Comparison of ENCODE assay signal across 1 cellular context in the genomic region with DNA sequence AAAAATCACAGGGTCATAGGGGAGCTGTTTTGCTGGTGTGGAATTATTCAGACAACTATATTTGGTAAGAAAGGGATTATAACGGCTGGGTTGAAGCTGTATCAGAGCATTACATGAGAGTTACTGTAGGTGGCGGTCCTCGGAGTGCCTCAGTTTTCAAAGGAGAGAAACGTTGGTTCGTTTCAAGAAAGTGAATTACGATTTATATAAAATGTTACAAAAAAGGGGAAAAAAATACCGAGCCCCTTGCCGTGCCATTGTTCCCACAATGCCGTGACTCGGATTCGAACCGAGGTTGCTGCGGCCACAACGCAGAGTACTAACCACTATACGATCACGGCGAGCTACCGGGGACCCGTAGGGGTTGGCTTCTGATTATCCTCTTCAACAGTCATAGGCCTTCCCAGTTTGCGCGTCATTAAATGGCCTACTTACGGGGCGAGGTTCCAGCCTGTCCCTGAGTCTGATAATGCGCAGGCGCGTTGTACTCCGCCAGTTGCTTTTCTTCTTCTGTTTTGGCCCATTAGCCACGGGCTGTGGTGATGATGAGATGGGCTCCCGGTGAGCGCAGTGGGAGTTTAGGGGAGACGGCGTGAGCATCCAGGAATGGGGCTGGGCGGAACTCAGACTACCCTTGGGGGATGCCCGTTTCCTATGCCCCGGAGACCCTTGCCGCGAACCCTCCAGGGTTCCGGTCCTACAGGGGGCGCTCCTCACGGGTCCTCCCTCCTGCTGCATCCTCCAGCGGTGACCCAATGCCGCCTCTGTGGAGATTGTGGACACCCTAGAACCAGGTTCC.
A peak's percentile ranks its signal among the peaks of the same experiment; 100 is the strongest.
TF ChIP-seq lines count a peak whose summit lies in the region.

No MANE protein-coding gene starts in this region.

TF ChIP-seq in HepG2, 621 proteins besides CTCF, POLR2A, EP300 and RAD21 (continued from another document and continues in another):
- TF ChIP-seq, protein P1, sequence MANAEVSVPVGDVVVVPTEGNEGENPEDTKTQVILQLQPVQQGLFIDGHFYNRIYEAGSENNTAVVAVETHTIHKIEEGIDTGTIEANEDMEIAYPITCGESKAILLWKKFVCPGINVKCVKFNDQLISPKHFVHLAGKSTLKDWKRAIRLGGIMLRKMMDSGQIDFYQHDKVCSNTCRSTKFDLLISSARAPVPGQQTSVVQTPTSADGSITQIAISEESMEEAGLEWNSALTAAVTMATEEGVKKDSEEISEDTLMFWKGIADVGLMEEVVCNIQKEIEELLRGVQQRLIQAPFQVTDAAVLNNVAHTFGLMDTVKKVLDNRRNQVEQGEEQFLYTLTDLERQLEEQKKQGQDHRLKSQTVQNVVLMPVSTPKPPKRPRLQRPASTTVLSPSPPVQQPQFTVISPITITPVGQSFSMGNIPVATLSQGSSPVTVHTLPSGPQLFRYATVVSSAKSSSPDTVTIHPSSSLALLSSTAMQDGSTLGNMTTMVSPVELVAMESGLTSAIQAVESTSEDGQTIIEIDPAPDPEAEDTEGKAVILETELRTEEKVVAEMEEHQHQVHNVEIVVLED (CRISPR knock-in tag; IDR thresholded peaks at IDR 0.05; ENCODE audit: borderline replicate concordance) = peak; percentile 42; the same call in 1 of the 2 replicates
- peak; percentile 70 for TF ChIP-seq GATAD2A (CRISPR knock-in tag; IDR thresholded peaks at IDR 0.05)
- peak; percentile 65; the same call in 1 of the 2 replicates for TF ChIP-seq ZNF331 (CRISPR knock-in tag; IDR thresholded peaks at IDR 0.05)
- TF ChIP-seq SP5 (CRISPR knock-in tag; IDR thresholded peaks at IDR 0.05; ENCODE audit: borderline replicate concordance, low read depth) = 0 out of 2 replicates have a peak, but pooled peaks have one; percentile 9
- TF ChIP-seq ZNF614 (CRISPR knock-in tag; IDR thresholded peaks at IDR 0.05; ENCODE audit: borderline replicate concordance) = peak; percentile 98; the same call in 1 of the 2 replicates
- TF ChIP-seq, protein P2, sequence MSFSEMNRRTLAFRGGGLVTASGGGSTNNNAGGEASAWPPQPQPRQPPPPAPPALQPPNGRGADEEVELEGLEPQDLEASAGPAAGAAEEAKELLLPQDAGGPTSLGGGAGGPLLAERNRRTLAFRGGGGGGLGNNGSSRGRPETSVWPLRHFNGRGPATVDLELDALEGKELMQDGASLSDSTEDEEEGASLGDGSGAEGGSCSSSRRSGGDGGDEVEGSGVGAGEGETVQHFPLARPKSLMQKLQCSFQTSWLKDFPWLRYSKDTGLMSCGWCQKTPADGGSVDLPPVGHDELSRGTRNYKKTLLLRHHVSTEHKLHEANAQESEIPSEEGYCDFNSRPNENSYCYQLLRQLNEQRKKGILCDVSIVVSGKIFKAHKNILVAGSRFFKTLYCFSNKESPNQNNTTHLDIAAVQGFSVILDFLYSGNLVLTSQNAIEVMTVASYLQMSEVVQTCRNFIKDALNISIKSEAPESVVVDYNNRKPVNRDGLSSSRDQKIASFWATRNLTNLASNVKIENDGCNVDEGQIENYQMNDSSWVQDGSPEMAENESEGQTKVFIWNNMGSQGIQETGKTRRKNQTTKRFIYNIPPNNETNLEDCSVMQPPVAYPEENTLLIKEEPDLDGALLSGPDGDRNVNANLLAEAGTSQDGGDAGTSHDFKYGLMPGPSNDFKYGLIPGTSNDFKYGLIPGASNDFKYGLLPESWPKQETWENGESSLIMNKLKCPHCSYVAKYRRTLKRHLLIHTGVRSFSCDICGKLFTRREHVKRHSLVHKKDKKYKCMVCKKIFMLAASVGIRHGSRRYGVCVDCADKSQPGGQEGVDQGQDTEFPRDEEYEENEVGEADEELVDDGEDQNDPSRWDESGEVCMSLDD (CRISPR knock-in tag; IDR thresholded peaks at IDR 0.05; ENCODE audit: borderline replicate concordance) = 0 out of 2 replicates have a peak, but pooled peaks have one; percentile 11
- TF ChIP-seq ATAD3A (CRISPR knock-in tag; IDR thresholded peaks at IDR 0.05) = no peak
- TF ChIP-seq, protein P3, sequence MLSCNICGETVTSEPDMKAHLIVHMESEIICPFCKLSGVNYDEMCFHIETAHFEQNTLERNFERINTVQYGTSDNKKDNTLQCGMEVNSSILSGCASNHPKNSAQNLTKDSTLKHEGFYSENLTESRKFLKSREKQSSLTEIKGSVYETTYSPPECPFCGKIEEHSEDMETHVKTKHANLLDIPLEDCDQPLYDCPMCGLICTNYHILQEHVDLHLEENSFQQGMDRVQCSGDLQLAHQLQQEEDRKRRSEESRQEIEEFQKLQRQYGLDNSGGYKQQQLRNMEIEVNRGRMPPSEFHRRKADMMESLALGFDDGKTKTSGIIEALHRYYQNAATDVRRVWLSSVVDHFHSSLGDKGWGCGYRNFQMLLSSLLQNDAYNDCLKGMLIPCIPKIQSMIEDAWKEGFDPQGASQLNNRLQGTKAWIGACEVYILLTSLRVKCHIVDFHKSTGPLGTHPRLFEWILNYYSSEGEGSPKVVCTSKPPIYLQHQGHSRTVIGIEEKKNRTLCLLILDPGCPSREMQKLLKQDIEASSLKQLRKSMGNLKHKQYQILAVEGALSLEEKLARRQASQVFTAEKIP (CRISPR knock-in tag; IDR thresholded peaks at IDR 0.05; ENCODE audit: borderline replicate concordance) = no peak
- TF ChIP-seq ZNF652 (CRISPR knock-in tag; IDR thresholded peaks at IDR 0.05; ENCODE audit: borderline replicate concordance, low read depth) = 0 out of 2 replicates have a peak, but pooled peaks have one; percentile 15
- TF ChIP-seq, protein P4, sequence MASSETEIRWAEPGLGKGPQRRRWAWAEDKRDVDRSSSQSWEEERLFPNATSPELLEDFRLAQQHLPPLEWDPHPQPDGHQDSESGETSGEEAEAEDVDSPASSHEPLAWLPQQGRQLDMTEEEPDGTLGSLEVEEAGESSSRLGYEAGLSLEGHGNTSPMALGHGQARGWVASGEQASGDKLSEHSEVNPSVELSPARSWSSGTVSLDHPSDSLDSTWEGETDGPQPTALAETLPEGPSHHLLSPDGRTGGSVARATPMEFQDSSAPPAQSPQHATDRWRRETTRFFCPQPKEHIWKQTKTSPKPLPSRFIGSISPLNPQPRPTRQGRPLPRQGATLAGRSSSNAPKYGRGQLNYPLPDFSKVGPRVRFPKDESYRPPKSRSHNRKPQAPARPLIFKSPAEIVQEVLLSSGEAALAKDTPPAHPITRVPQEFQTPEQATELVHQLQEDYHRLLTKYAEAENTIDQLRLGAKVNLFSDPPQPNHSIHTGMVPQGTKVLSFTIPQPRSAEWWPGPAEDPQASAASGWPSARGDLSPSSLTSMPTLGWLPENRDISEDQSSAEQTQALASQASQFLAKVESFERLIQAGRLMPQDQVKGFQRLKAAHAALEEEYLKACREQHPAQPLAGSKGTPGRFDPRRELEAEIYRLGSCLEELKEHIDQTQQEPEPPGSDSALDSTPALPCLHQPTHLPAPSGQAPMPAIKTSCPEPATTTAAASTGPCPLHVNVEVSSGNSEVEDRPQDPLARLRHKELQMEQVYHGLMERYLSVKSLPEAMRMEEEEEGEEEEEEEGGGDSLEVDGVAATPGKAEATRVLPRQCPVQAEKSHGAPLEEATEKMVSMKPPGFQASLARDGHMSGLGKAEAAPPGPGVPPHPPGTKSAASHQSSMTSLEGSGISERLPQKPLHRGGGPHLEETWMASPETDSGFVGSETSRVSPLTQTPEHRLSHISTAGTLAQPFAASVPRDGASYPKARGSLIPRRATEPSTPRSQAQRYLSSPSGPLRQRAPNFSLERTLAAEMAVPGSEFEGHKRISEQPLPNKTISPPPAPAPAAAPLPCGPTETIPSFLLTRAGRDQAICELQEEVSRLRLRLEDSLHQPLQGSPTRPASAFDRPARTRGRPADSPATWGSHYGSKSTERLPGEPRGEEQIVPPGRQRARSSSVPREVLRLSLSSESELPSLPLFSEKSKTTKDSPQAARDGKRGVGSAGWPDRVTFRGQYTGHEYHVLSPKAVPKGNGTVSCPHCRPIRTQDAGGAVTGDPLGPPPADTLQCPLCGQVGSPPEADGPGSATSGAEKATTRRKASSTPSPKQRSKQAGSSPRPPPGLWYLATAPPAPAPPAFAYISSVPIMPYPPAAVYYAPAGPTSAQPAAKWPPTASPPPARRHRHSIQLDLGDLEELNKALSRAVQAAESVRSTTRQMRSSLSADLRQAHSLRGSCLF (CRISPR knock-in tag; IDR thresholded peaks at IDR 0.05; ENCODE audit: borderline replicate concordance) = no peak
- no peak for TF ChIP-seq MEIS2 (CRISPR knock-in tag; IDR thresholded peaks at IDR 0.05)
- TF ChIP-seq HNRNPH1 (optimal IDR thresholded peaks at IDR 0.05; ENCODE audit: low read depth, low read length) = peak; percentile 21
- peak; percentile 85 for TF ChIP-seq ZNF605 (CRISPR knock-in tag; IDR thresholded peaks at IDR 0.05)
- TF ChIP-seq, protein P5, sequence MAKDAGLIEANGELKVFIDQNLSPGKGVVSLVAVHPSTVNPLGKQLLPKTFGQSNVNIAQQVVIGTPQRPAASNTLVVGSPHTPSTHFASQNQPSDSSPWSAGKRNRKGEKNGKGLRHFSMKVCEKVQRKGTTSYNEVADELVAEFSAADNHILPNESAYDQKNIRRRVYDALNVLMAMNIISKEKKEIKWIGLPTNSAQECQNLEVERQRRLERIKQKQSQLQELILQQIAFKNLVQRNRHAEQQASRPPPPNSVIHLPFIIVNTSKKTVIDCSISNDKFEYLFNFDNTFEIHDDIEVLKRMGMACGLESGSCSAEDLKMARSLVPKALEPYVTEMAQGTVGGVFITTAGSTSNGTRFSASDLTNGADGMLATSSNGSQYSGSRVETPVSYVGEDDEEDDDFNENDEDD (CRISPR knock-in tag; IDR thresholded peaks at IDR 0.05; ENCODE audit: borderline replicate concordance) = no peak
- 0 out of 2 replicates have a peak, but pooled peaks have one; percentile 43 for TF ChIP-seq KDM1A (CRISPR knock-in tag; IDR thresholded peaks at IDR 0.05)
- no peak for TF ChIP-seq ZBTB8A (CRISPR knock-in tag; IDR thresholded peaks at IDR 0.05; ENCODE audit: borderline replicate concordance, low read depth)
- TF ChIP-seq, protein P6, sequence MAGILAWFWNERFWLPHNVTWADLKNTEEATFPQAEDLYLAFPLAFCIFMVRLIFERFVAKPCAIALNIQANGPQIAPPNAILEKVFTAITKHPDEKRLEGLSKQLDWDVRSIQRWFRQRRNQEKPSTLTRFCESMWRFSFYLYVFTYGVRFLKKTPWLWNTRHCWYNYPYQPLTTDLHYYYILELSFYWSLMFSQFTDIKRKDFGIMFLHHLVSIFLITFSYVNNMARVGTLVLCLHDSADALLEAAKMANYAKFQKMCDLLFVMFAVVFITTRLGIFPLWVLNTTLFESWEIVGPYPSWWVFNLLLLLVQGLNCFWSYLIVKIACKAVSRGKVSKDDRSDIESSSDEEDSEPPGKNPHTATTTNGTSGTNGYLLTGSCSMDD (CRISPR knock-in tag; IDR thresholded peaks at IDR 0.05) = no peak
- TF ChIP-seq ZFP36L2 (CRISPR knock-in tag; IDR thresholded peaks at IDR 0.05) = no peak
- no peak for TF ChIP-seq JUND (CRISPR knock-in tag; IDR thresholded peaks at IDR 0.05)
- TF ChIP-seq TBX2 (CRISPR knock-in tag; IDR thresholded peaks at IDR 0.05; ENCODE audit: borderline replicate concordance) = peak; percentile 60
- TF ChIP-seq, protein P7, sequence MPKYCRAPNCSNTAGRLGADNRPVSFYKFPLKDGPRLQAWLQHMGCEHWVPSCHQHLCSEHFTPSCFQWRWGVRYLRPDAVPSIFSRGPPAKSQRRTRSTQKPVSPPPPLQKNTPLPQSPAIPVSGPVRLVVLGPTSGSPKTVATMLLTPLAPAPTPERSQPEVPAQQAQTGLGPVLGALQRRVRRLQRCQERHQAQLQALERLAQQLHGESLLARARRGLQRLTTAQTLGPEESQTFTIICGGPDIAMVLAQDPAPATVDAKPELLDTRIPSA (CRISPR knock-in tag; IDR thresholded peaks at IDR 0.05; ENCODE audit: borderline replicate concordance) = no peak
- TF ChIP-seq, protein P8, sequence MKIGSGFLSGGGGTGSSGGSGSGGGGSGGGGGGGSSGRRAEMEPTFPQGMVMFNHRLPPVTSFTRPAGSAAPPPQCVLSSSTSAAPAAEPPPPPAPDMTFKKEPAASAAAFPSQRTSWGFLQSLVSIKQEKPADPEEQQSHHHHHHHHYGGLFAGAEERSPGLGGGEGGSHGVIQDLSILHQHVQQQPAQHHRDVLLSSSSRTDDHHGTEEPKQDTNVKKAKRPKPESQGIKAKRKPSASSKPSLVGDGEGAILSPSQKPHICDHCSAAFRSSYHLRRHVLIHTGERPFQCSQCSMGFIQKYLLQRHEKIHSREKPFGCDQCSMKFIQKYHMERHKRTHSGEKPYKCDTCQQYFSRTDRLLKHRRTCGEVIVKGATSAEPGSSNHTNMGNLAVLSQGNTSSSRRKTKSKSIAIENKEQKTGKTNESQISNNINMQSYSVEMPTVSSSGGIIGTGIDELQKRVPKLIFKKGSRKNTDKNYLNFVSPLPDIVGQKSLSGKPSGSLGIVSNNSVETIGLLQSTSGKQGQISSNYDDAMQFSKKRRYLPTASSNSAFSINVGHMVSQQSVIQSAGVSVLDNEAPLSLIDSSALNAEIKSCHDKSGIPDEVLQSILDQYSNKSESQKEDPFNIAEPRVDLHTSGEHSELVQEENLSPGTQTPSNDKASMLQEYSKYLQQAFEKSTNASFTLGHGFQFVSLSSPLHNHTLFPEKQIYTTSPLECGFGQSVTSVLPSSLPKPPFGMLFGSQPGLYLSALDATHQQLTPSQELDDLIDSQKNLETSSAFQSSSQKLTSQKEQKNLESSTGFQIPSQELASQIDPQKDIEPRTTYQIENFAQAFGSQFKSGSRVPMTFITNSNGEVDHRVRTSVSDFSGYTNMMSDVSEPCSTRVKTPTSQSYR (CRISPR knock-in tag; IDR thresholded peaks at IDR 0.05; ENCODE audit: borderline replicate concordance) = no peak
- TF ChIP-seq MYNN (CRISPR knock-in tag; IDR thresholded peaks at IDR 0.05; ENCODE audit: low read depth) = no peak
- TF ChIP-seq, protein P9, sequence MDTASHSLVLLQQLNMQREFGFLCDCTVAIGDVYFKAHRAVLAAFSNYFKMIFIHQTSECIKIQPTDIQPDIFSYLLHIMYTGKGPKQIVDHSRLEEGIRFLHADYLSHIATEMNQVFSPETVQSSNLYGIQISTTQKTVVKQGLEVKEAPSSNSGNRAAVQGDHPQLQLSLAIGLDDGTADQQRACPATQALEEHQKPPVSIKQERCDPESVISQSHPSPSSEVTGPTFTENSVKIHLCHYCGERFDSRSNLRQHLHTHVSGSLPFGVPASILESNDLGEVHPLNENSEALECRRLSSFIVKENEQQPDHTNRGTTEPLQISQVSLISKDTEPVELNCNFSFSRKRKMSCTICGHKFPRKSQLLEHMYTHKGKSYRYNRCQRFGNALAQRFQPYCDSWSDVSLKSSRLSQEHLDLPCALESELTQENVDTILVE (CRISPR knock-in tag; IDR thresholded peaks at IDR 0.05) = peak; percentile 77
- TF ChIP-seq, protein P10, sequence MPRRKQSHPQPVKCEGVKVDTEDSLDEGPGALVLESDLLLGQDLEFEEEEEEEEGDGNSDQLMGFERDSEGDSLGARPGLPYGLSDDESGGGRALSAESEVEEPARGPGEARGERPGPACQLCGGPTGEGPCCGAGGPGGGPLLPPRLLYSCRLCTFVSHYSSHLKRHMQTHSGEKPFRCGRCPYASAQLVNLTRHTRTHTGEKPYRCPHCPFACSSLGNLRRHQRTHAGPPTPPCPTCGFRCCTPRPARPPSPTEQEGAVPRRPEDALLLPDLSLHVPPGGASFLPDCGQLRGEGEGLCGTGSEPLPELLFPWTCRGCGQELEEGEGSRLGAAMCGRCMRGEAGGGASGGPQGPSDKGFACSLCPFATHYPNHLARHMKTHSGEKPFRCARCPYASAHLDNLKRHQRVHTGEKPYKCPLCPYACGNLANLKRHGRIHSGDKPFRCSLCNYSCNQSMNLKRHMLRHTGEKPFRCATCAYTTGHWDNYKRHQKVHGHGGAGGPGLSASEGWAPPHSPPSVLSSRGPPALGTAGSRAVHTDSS (CRISPR knock-in tag; conservative IDR thresholded peaks at IDR 0.05) = no peak
- TF ChIP-seq ZFAT (CRISPR knock-in tag; conservative IDR thresholded peaks at IDR 0.05) = no peak
- TF ChIP-seq ZNF577 (CRISPR knock-in tag; IDR thresholded peaks at IDR 0.05; ENCODE audit: borderline replicate concordance, low read depth) = no peak
- TF ChIP-seq ZNF660 (CRISPR knock-in tag; IDR thresholded peaks at IDR 0.05; ENCODE audit: borderline replicate concordance, low read depth) = no peak
- no peak for TF ChIP-seq ZNF501 (CRISPR knock-in tag; IDR thresholded peaks at IDR 0.05)
- peak; percentile 99 for TF ChIP-seq ZNF24 (IDR thresholded peaks at IDR 0.05)
- TF ChIP-seq ZNF773 (CRISPR knock-in tag; IDR thresholded peaks at IDR 0.05; ENCODE audit: borderline replicate concordance) = no peak
- TF ChIP-seq ZSCAN21 (CRISPR knock-in tag; IDR thresholded peaks at IDR 0.05; ENCODE audit: borderline replicate concordance) = no peak; the same call in 1 of the 2 replicates
